Comparison of ENCODE assay signal across 20 cellular contexts in genomic region chr3:151765685-151766084, GRCh38. TPM values are rescaled to one million over a fixed set of nuclear protein-coding genes. Genes with fewer than 3 reads are reported as not detected.
DNase-seq lines count a peak whose midpoint lies in the region; ATAC-seq, FAIRE-seq and TF ChIP-seq lines count a peak whose summit lies in the region.
"Had no signal": no experiment of that assay in that cellular context is flagged by ENCODE, and none has a peak within 500 bp of the region (broad histone marks: within the 10 kb centered on the region; RNA-seq: fewer than 3 reads in every experiment).

No MANE protein-coding gene starts in this region.

- intact Hi-C loops in PC-3 (cut with micrococcal nuclease): no loop called here
- intact Hi-C loops in pancreas (cut with DNase I): no loop called here
- intact Hi-C loops in cardiac septum (cut with DNase I): no loop called here

- H3K9ac ChIP-seq in PC-3 (ENCODE audit: low read length): peak overlapping the region; percentile 38
- H3K9ac ChIP-seq: BLaER1 had no signal

- H3F3A ChIP-seq in PC-3 (ENCODE audit: low read length, unreplicated experiment): no peaks in the 10 kb centered on the region

- no peak for TF ChIP-seq POLR2A in H54 (IDR thresholded peaks at IDR 0.05; ENCODE audit: low read depth, low read length)

- H3K27ac ChIP-seq in PC-3 (ENCODE audit: low read length): peak overlapping the region; percentile 88
- no peak overlapping the region for H3K27ac ChIP-seq in pancreas
- H3K27ac ChIP-seq: BLaER1 had no signal

- H3K4me3 ChIP-seq in PC-3 (ENCODE audit: low read length) (no peak overlapping the region), pancreas (no peak overlapping the region)
- H3K4me3 ChIP-seq: BLaER1, GM12878 had no signal

- TF ChIP-seq CTCF in PC-3 (conservative IDR thresholded peaks at IDR 0.05; ENCODE audit: low read depth, low read length) (no peak), pancreas (IDR thresholded peaks at IDR 0.05) (no peak)

- H3K9me3 ChIP-seq in PC-3 (ENCODE audit: low read length) (no peaks in the 10 kb centered on the region), pancreas (no peaks in the 10 kb centered on the region)
- H3K9me3 ChIP-seq: BLaER1 had no signal

- no peaks in the 10 kb centered on the region for H3K27me3 ChIP-seq in PC-3 (ENCODE audit: low read length)
- H3K27me3 ChIP-seq in pancreas: no peaks in the 10 kb centered on the region
- H3K27me3 ChIP-seq: BLaER1 had no signal

- peaks cover 41% of the 10 kb centered on the region for H3K4me1 ChIP-seq in PC-3 (ENCODE audit: insufficient read depth, low read length)
- H3K4me1 ChIP-seq in pancreas: peaks cover 0 to 19% (median 17%) of the 10 kb centered on the region in 3 donors
- H3K4me1 ChIP-seq: BLaER1 had no signal

- BruUV-seq in PC-3 (replicated peaks; lab: Mats Ljungman, UMichigan): no TSS peak

- CTCF ChIA-PET in PC-3 (lab: Charles Lee): interaction anchor here (0.6 kb wide), 1 partner anchor 80 kb away, joined by 3 read pairs; no protein-coding TSS in a partner anchor

- no peak overlapping the region for H2AFZ ChIP-seq in PC-3 (ENCODE audit: low read length)

- no peaks in the 10 kb centered on the region for H3K9me2 ChIP-seq in PC-3 (replicated peaks; ENCODE audit: low read length)

- POLR2A ChIA-PET in PC-3 (lab: Charles Lee; ENCODE audit: unreplicated experiment): no interaction called here

- no peaks in the 10 kb centered on the region for H3K79me2 ChIP-seq in PC-3 (ENCODE audit: low read length)

- no peak for DNase-seq in H54 (ENCODE audit: insufficient read length, low spot score)
- peak; percentile 39 for DNase-seq in PC-3
- peak; percentile 21 to 70 for DNase-seq in dermis microvascular lymphatic vessel endothelial cell (ENCODE audit: low read depth in 2 of 2)
- no peak for DNase-seq in pancreas
- DNase-seq in cardiac septum (ENCODE audit: low spot score): no peak
- DNase-seq in NCI-H2107 (lab: John Stamatoyannopoulos, UW): no peak
- DNase-seq: CD8-positive, alpha-beta memory T cell; DND-41; GDM1; KG1; NCI-H1436; NCI-H2029 treated with DMSO at 0.1 percent for 48 hours; NCI-H524; SIG-M5 had no signal

- ATAC-seq in PC-3 (peak; percentile 18; the same call in 1 of the 2 replicates), pancreas (no peak), GM18873 (IDR thresholded peaks at IDR 0.05; ENCODE audit: low FRiP score, unreplicated experiment) (no peak)
- ATAC-seq: GM12878, HepG2 had no signal

- H3K36me3 ChIP-seq in PC-3 (ENCODE audit: low read depth, low read length) (no peaks in the 10 kb centered on the region), pancreas (no peaks in the 10 kb centered on the region)
- H3K36me3 ChIP-seq: BLaER1 had no signal

- FAIRE-seq in H54 (lab: Jason Lieb, UNC) (peak; percentile 87), pancreas (lab: Jason Lieb, UNC) (peak; percentile 13)
- FAIRE-seq: D721Med, GM12878, HepG2 had no signal

- peak overlapping the region; percentile 39; the same call in 1 of the 2 replicates for H3K4me2 ChIP-seq in PC-3 (ENCODE audit: low read length)
- H3K4me2 ChIP-seq: BLaER1 had no signal

- H4K20me1 ChIP-seq in PC-3 (ENCODE audit: low read length): no peaks in the 10 kb centered on the region
- H4K20me1 ChIP-seq: BLaER1 had no signal

RNA-seq across cellular contexts. Expression of gene AADACL2, which starts 32.0 kb away (rescaled TPM):
- not detected in 2 replicates for total RNA-seq in PC-3 (2014; rRNA removed)
- not detected in 2 replicates for total RNA-seq in dermis microvascular lymphatic vessel endothelial cell
- not detected for total RNA-seq in pancreas
- polyA plus RNA-seq in pancreas: not detected
- total RNA-seq in cardiac septum: not detected
- total RNA-seq: CD8-positive, alpha-beta memory T cell; GM12878; HepG2; RPMI7951 had no signal
- polyA plus RNA-seq: CD8-positive, alpha-beta memory T cell; GM12878; HepG2 had no signal

RNA-seq across cellular contexts. Expression of gene AADAC, which starts 48.2 kb away (rescaled TPM):
- total RNA-seq in PC-3 (2014; rRNA removed): 0.18 TPM in 1 of 2 replicates, not detected in the other
- under 0.01 and 0.13 TPM in 2 replicates for total RNA-seq in dermis microvascular lymphatic vessel endothelial cell
- total RNA-seq in pancreas: 10 to 100 TPM in 4 of 6 donors, 1 to 10 TPM in 2; 2.7 to 83.7 (median 19.9) TPM
- 10 to 100 TPM in 1 of 2 donors, 1 to 10 TPM in 1; 9.1 to 20.7 TPM for polyA plus RNA-seq in pancreas
- not detected for total RNA-seq in cardiac septum
- total RNA-seq: CD8-positive, alpha-beta memory T cell had no signal
- polyA plus RNA-seq: CD8-positive, alpha-beta memory T cell; GM12878 had no signal

Comparison
In these comparisons a context has a peak if more than half of its experiments do, and no peak if none do; other contexts are left out.
1. DNase-seq: peak in PC-3 (single experiment) and dermis microvascular lymphatic vessel endothelial cell (2 of 2); none in H54 (single experiment), pancreas (0 of 6), cardiac septum (single experiment) and NCI-H2107 (single experiment).